Comparison of ENCODE assay signal across 25 cellular contexts in genomic region chr6:10314163-10314955, GRCh38.
DNase-seq lines count a peak whose midpoint lies in the region; ATAC-seq, FAIRE-seq and TF ChIP-seq lines count a peak whose summit lies in the region.
"Had no signal": no experiment of that assay in that cellular context is flagged by ENCODE, and none has a peak within 500 bp of the region (broad histone marks: within the 10 kb centered on the region; RNA-seq: fewer than 3 reads in every experiment).

No MANE protein-coding gene starts in this region.

- TF ChIP-seq POLR2A in H1 (IDR thresholded peaks at IDR 0.05; ENCODE audit: control extremely low read depth in 1 of 2, low read depth in 2 of 2, low read length in 2 of 2) = no peak

- H3K36me3 ChIP-seq in GM23338 (ENCODE audit: insufficient read depth) (no peaks in the 10 kb centered on the region), H1 (ENCODE audit: control insufficient read depth in 2 of 4, insufficient read depth in 4 of 4, low read length in 3 of 4) (no peaks in the 10 kb centered on the region), neural progenitor cell (no peaks in the 10 kb centered on the region), left ventricle myocardium inferior (no peaks in the 10 kb centered on the region)
- H3K36me3 ChIP-seq: brain microvascular endothelial cell, colonic mucosa, SJSA1, suprapubic skin, vagina had no signal

- intact Hi-C loops in left ventricle myocardium inferior (cut with micrococcal nuclease) = no loop called here

- H2BK12ac ChIP-seq in H1 (ENCODE audit: low read depth, low read length) = peak overlapping the region; percentile 54; the same call in 1 of the 2 replicates

- no peak overlapping the region; the same call in 1 of the 2 replicates for H3K18ac ChIP-seq in H1 (ENCODE audit: extremely low read depth, low read length)

- peaks cover 12% of the 10 kb centered on the region for H3K27me3 Mint-ChIP-seq in GM23338 (ENCODE audit: insufficient read depth, low read depth, poor library complexity)
- peaks cover 4% of the 10 kb centered on the region for H3K27me3 Mint-ChIP-seq in neural progenitor cell (ENCODE audit: insufficient read depth, low read depth)

- H3K14ac ChIP-seq in H1 (ENCODE audit: insufficient read length) = no peak overlapping the region

- no peak overlapping the region for H3K56ac ChIP-seq in H1 (replicated peaks; ENCODE audit: insufficient read length, low read depth, low read length)

- H4K20me1 ChIP-seq in GM23338 (replicated peaks; ENCODE audit: insufficient read depth) = no peaks in the 10 kb centered on the region
- H4K20me1 ChIP-seq in H1 (replicated peaks in 1 of 2; ENCODE audit: control insufficient read depth in 1 of 2, insufficient read depth in 2 of 2, low read length in 2 of 2) = no peaks in the 10 kb centered on the region
- no peaks in the 10 kb centered on the region for H4K20me1 ChIP-seq in neural progenitor cell (ENCODE audit: low read depth)

- no peak overlapping the region for H3K4ac ChIP-seq in H1 (replicated peaks; ENCODE audit: insufficient read length, low read depth, low read length)

- H3K9me2 ChIP-seq in GM23338 (ENCODE audit: insufficient read depth) = no peaks in the 10 kb centered on the region

- no peaks in the 10 kb centered on the region; a peak in 1 of 4 replicates for H3K9me3 ChIP-seq in H1 (ENCODE audit: insufficient read depth in 2 of 2, low read depth in 1 of 2, low read length in 1 of 2)
- no peaks in the 10 kb centered on the region for H3K9me3 ChIP-seq in neural progenitor cell (ENCODE audit: low read depth)
- H3K9me3 ChIP-seq in left ventricle myocardium inferior (replicated peaks) = peaks cover 6% of the 10 kb centered on the region
- H3K9me3 ChIP-seq: colonic mucosa, SJSA1, suprapubic skin, vagina had no signal

- peak overlapping the region; percentile 39; the same call in 1 of the 2 replicates for H3K4me2 ChIP-seq in GM23338
- H3K4me2 ChIP-seq in H1 (ENCODE audit: insufficient read depth in 1 of 2, low read depth in 2 of 2, low read length in 2 of 2) = peak overlapping the region; percentile 12 to 24; a peak in 3 of 4 replicates
- peak overlapping the region; percentile 61 for H3K4me2 ChIP-seq in neural progenitor cell

- WGBS in H1 (ENCODE audit: extremely low coverage in 1 of 2, insufficient coverage in 1 of 2, insufficient read length in 1 of 2, insufficient replicate concordance in 2 of 2, low coverage in 1 of 2, low lambda C conversion rate in 2 of 2, missing lambda C conversion rate in 1 of 2), 2 experiments = 81% methylated on average over 17 of the region's 17 CpGs; no CpG with 5 or more reads in 1 of the 2 experiments

- peak overlapping the region; percentile 20; the same call in 1 of the 2 replicates for H2BK15ac ChIP-seq in H1 (ENCODE audit: low read length)

- H3K79me2 ChIP-seq in GM23338 (replicated peaks; ENCODE audit: insufficient read depth) = no peaks in the 10 kb centered on the region
- no peaks in the 10 kb centered on the region for H3K79me2 ChIP-seq in H1 (ENCODE audit: control insufficient read depth in 1 of 2, insufficient read depth in 2 of 2, low read length in 2 of 2)
- H3K79me2 ChIP-seq in neural progenitor cell (ENCODE audit: low read depth) = no peaks in the 10 kb centered on the region

- CTCF ChIA-PET in H1 (lab: Charles Lee; ENCODE audit: partially characterized antibody) = interaction anchor here (0.9 to 2.7 kb wide), 5 partner anchors 9 to 108 kb away, joined by 3 to 7 read pairs (median 4); no protein-coding TSS in a partner anchor

- H3K9me3 Mint-ChIP-seq in GM23338 (peaks cover 5% of the 10 kb centered on the region; the same call in 2 of the 3 replicates), neural progenitor cell (peaks cover 7% of the 10 kb centered on the region)
- H3K9me3 Mint-ChIP-seq: HFFc6 had no signal

- peaks cover 7% of the 10 kb centered on the region for H3F3A ChIP-seq in GM23338 (replicated peaks; ENCODE audit: low read depth)
- peaks cover 42% of the 10 kb centered on the region for H3F3A ChIP-seq in neural progenitor cell (ENCODE audit: low read depth)

- POLR2A ChIA-PET in H1 (lab: Charles Lee; ENCODE audit: partially characterized antibody) = no interaction called here

- H2AK5ac ChIP-seq in H1 (ENCODE audit: low read depth, low read length) = no peak overlapping the region

- H3K36me3 Mint-ChIP-seq in GM23338 (ENCODE audit: low read depth) (no peaks in the 10 kb centered on the region), neural progenitor cell (no peaks in the 10 kb centered on the region)
- H3K36me3 Mint-ChIP-seq: CD14-positive monocyte had no signal

- H4K91ac ChIP-seq in H1 (replicated peaks; ENCODE audit: insufficient read length, low read length) = no peak overlapping the region

- H3K27me3 ChIP-seq in GM23338 (ENCODE audit: insufficient read depth) = no peaks in the 10 kb centered on the region
- H3K27me3 ChIP-seq in H1 (replicated peaks in 1 of 4; ENCODE audit: control insufficient read depth in 3 of 4, extremely low read depth in 1 of 4, insufficient read depth in 3 of 4, low read length in 3 of 4) = no peaks in the 10 kb centered on the region
- H3K27me3 ChIP-seq in neural progenitor cell = no peaks in the 10 kb centered on the region
- peaks cover 74% of the 10 kb centered on the region for H3K27me3 ChIP-seq in left ventricle myocardium inferior (ENCODE audit: low read depth)
- H3K27me3 ChIP-seq: brain microvascular endothelial cell, colonic mucosa, SJSA1, suprapubic skin, vagina had no signal

- ATAC-seq in GM23338 (no peak), HG03378 (IDR thresholded peaks at IDR 0.05; ENCODE audit: unreplicated experiment) (no peak)
- ATAC-seq: stimulated activated effector memory CD8-positive, alpha-beta T cell treated with anti-CD3 and anti-CD28 coated beads, Interleukin-12 subunit alpha, Interleukin-12 subunit beta, amount 100 ng/mL, for 72 hours had no signal

- H2BK120ac ChIP-seq in H1 (replicated peaks; ENCODE audit: low read depth, low read length) = peak overlapping the region; percentile 19

- peaks cover 74% of the 10 kb centered on the region for H3K4me1 ChIP-seq in GM23338 (ENCODE audit: insufficient read depth)
- peaks cover 6 to 32% (median 18%) of the 10 kb centered on the region in 4 experiments; a peak in 5 of 7 replicates for H3K4me1 ChIP-seq in H1 (replicated peaks in 1 of 4; ENCODE audit: control insufficient read depth in 3 of 4, insufficient read depth in 4 of 4, low read length in 3 of 4)
- H3K4me1 ChIP-seq in neural progenitor cell = peaks cover 72% of the 10 kb centered on the region
- no peaks in the 10 kb centered on the region for H3K4me1 ChIP-seq in left ventricle myocardium inferior
- H3K4me1 ChIP-seq: colonic mucosa had no signal

- H3K27ac ChIP-seq in GM23338 (ENCODE audit: low read depth) (peak overlapping the region; percentile 15; the same call in 1 of the 2 replicates), H1 (ENCODE audit: low read depth, low read length) (no peak overlapping the region), neural progenitor cell (no peak overlapping the region), left ventricle myocardium inferior (replicated peaks) (no peak overlapping the region)
- H3K27ac ChIP-seq: brain microvascular endothelial cell, colonic mucosa, suprapubic skin, vagina had no signal

- peak overlapping the region; percentile 35 for H4K5ac ChIP-seq in H1 (ENCODE audit: insufficient read length, low read depth, low read length)

- H3K4me3 Mint-ChIP-seq in GM23338 = no peak overlapping the region
- no peak overlapping the region for H3K4me3 Mint-ChIP-seq in neural progenitor cell
- H3K4me3 Mint-ChIP-seq: activated T-cell treated with anti-CD3 and anti-CD28 coated beads, Interleukin-2, amount 50 U/mL, for 24 hours; CD14-positive monocyte; stimulated activated effector memory CD8-positive, alpha-beta T cell treated with anti-CD3 and anti-CD28 coated beads, Interleukin-12 subunit alpha, Interleukin-12 subunit beta, amount 100 ng/mL, for 72 hours had no signal

- H3K9ac ChIP-seq in H1 (replicated peaks in 1 of 4; ENCODE audit: extremely low read depth in 1 of 4, low read depth in 3 of 4, low read length in 3 of 4) (no peak overlapping the region), neural progenitor cell (no peak overlapping the region)

- no peak for FAIRE-seq in H1 (lab: Jason Lieb, UNC)
- FAIRE-seq: D721Med, TTC549 had no signal

- TF ChIP-seq RAD21 in H1 (IDR thresholded peaks at IDR 0.05 in 1 of 2, conservative IDR thresholded peaks at IDR 0.05 in 1 of 2; ENCODE audit: low read depth in 2 of 2, low read length in 2 of 2) = no peak

- peaks cover 63% of the 10 kb centered on the region for H3K4me1 Mint-ChIP-seq in GM23338
- peaks cover 42% of the 10 kb centered on the region for H3K4me1 Mint-ChIP-seq in neural progenitor cell
- H3K4me1 Mint-ChIP-seq: CD14-positive monocyte; stimulated activated effector memory CD8-positive, alpha-beta T cell treated with anti-CD3 and anti-CD28 coated beads, Interleukin-12 subunit alpha, Interleukin-12 subunit beta, amount 100 ng/mL, for 72 hours had no signal

- no peak for TF ChIP-seq EP300 in H1 (IDR thresholded peaks at IDR 0.05; ENCODE audit: borderline replicate concordance in 1 of 2, low read depth in 2 of 2, low read length in 2 of 2)

- H3K23me2 ChIP-seq in H1 (ENCODE audit: low read depth, low read length) = no peaks in the 10 kb centered on the region

- no peak overlapping the region for H3K23ac ChIP-seq in H1 (ENCODE audit: insufficient read length)

- no peaks in the 10 kb centered on the region for H3K79me1 ChIP-seq in H1 (ENCODE audit: low read depth, low read length)

- peak overlapping the region; percentile 2; the same call in 1 of the 2 replicates for H2AFZ ChIP-seq in GM23338
- peak overlapping the region; percentile 9; the same call in 1 of the 2 replicates for H2AFZ ChIP-seq in H1 (ENCODE audit: low read length)
- H2AFZ ChIP-seq in neural progenitor cell (replicated peaks) = peak overlapping the region; percentile 93

- DNase-seq in GM23338 (ENCODE audit: low spot score) (no peak), NCI-H1930 (lab: John Stamatoyannopoulos, UW) (peak; percentile 27 to 76), H1 (ENCODE audit: low read depth in 1 of 2, low spot score in 2 of 2) (no peak), neural progenitor cell (ENCODE audit: low spot score) (no peak), left ventricle myocardium inferior (no peak), SIG-M5 treated with dmso at 0.1 percent for 504 hours (lab: John Stamatoyannopoulos, UW; ENCODE audit: unreplicated experiment) (no peak), hypothalamus (lab: John Stamatoyannopoulos, UW) (no peak)
- DNase-seq: activated CD8-positive, alpha-beta memory T cell treated with anti-CD3 and anti-CD28 coated beads for 24 hours; activated T-cell treated with anti-CD3 and anti-CD28 coated beads, Interleukin-2, amount 50 U/mL, for 24 hours; brain microvascular endothelial cell; colonic mucosa; EL; HFFc6; kidney glomerular epithelial cell; NCI-H526; stimulated activated CD4-positive, alpha-beta T cell treated with anti-CD3 and anti-CD28 coated beads, Interleukin-1b, Interleukin-23, amount 100 ng/mL, for 48 hours; T-helper 1 cell had no signal

- H4K8ac ChIP-seq in H1 (ENCODE audit: extremely low read depth, insufficient read depth, low read length) = no peak overlapping the region

- TF ChIP-seq CTCF in GM23338 (conservative IDR thresholded peaks at IDR 0.05; ENCODE audit: low read depth in 2 of 2) = no peak
- TF ChIP-seq CTCF in H1 (IDR thresholded peaks at IDR 0.05; ENCODE audit: control extremely low read depth in 1 of 3, insufficient read depth in 1 of 3, low read depth in 1 of 3, low read length in 3 of 3) = no peak
- no peak for TF ChIP-seq CTCF in neural progenitor cell (IDR thresholded peaks at IDR 0.05)
- TF ChIP-seq CTCF in left ventricle myocardium inferior (IDR thresholded peaks at IDR 0.05; ENCODE audit: borderline replicate concordance) = no peak

- H2BK20ac ChIP-seq in H1 (ENCODE audit: low read length) = peak overlapping the region; percentile 73; the same call in 1 of the 2 replicates

- H3K27ac Mint-ChIP-seq in GM23338 (no peak overlapping the region), neural progenitor cell (no peak overlapping the region)
- H3K27ac Mint-ChIP-seq: activated T-cell treated with anti-CD3 and anti-CD28 coated beads, Interleukin-2, amount 50 U/mL, for 24 hours; CD14-positive monocyte; stimulated activated effector memory CD8-positive, alpha-beta T cell treated with anti-CD3 and anti-CD28 coated beads, Interleukin-12 subunit alpha, Interleukin-12 subunit beta, amount 100 ng/mL, for 72 hours had no signal

- no peak overlapping the region for H3K4me3 ChIP-seq in GM23338
- H3K4me3 ChIP-seq in H1 (ENCODE audit: extremely low read depth in 1 of 4, insufficient read depth in 2 of 4, low read depth in 3 of 4, low read length in 4 of 4) = no peak overlapping the region; a peak in 3 of 8 replicates
- H3K4me3 ChIP-seq in neural progenitor cell = no peak overlapping the region
- H3K4me3 ChIP-seq in left ventricle myocardium inferior = no peak overlapping the region
- H3K4me3 ChIP-seq: colonic mucosa, SJSA1, suprapubic skin, vagina had no signal

- H2BK5ac ChIP-seq in H1 (ENCODE audit: low read depth, low read length) = no peak overlapping the region

Comparison
In these comparisons a context has a peak if more than half of its experiments do, and no peak if none do; other contexts are left out.
1. DNase-seq: peak in NCI-H1930 (2 of 2); none in GM23338 (single experiment), H1 (0 of 2), neural progenitor cell (single experiment), left ventricle myocardium inferior (single experiment), SIG-M5 treated with dmso at 0.1 percent for 504 hours (single experiment) and hypothalamus (0 of 51).
2. H2AFZ ChIP-seq: peak in every context shown above with its lines; median percentile 93 in neural progenitor cell; 9 in H1; 2 in GM23338.
3. Peak in every context shown above with its lines, with median percentiles within 50 percentile points of each other: H3K4me2 ChIP-seq.